Comparison of ENCODE assay signal across 12 cellular contexts in the genomic region with DNA sequence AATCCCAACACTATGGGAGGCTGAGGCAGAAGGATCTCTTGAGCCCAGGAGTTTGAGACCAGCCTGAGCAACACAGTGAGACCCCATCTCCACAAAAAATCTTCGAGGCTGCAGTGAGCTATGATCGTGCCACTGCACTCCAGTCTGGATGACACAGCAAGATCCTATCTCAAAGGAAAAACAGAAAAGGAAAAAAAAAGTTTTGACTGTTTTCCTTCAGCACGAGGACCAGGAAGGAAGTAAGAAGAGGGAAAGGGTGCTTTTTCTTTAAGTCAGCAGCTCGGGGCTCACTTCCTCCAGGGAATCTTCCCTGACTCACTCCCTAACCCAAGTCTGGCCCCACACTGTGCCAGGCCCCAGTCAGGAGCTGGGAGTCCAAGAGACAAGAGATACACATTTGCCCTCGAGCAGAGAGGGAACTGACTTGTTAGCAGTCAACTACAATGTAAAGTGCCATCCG. TPM values are rescaled to one million over a fixed set of nuclear protein-coding genes. Genes with fewer than 3 reads are reported as not detected.
DNase-seq lines count a peak whose midpoint lies in the region; ATAC-seq, FAIRE-seq and TF ChIP-seq lines count a peak whose summit lies in the region.
"Had no signal": no experiment of that assay in that cellular context is flagged by ENCODE, and none has a peak within 500 bp of the region (broad histone marks: within the 10 kb centered on the region; RNA-seq: fewer than 3 reads in every experiment).

No MANE protein-coding gene starts in this region.

- H3K56ac ChIP-seq in H1 (replicated peaks; ENCODE audit: insufficient read length, low read depth, low read length) = no peak overlapping the region

- peaks cover 0 to 61% (median 10%) of the 10 kb centered on the region in 11 experiments; a peak in 9 of 22 replicates for H4K20me1 ChIP-seq in BLaER1 treated with 17β-estradiol and CSF1 and Interleukin-3, amounts not matched to agents 10 nM and 100 nM
- no peaks in the 10 kb centered on the region for H4K20me1 ChIP-seq in H1 (replicated peaks in 1 of 2; ENCODE audit: control insufficient read depth in 1 of 2, insufficient read depth in 2 of 2, low read length in 2 of 2)

- no peak overlapping the region for H2BK120ac ChIP-seq in H1 (replicated peaks; ENCODE audit: low read depth, low read length)

- H3K14ac ChIP-seq in H1 (ENCODE audit: insufficient read length) = no peak overlapping the region

- H3K4ac ChIP-seq in H1 (replicated peaks; ENCODE audit: insufficient read length, low read depth, low read length) = no peak overlapping the region

- DNase-seq in NCI-H226 (peak; percentile 90), H1 (ENCODE audit: low read depth in 1 of 2, low spot score in 2 of 2) (no peak), myocyte (ENCODE audit: low read depth) (peak; percentile 32)
- DNase-seq in stimulated activated CD4-positive, alpha-beta T cell treated with anti-CD3 and anti-CD28 coated beads, Interleukin-1b, Interleukin-23, amount 100 ng/mL, for 48 hours = no peak
- DNase-seq: KBM-7, uterus, WERI-Rb-1 had no signal

- 89% methylated on average over 6 of the region's 6 CpGs; no CpG with 5 or more reads in 1 of the 2 experiments for WGBS in H1 (ENCODE audit: extremely low coverage in 1 of 2, insufficient coverage in 1 of 2, insufficient read length in 1 of 2, insufficient replicate concordance in 2 of 2, low coverage in 1 of 2, low lambda C conversion rate in 2 of 2, missing lambda C conversion rate in 1 of 2), 2 experiments

- ATAC-seq in GM18909 (IDR thresholded peaks at IDR 0.05; ENCODE audit: poor library complexity, unreplicated experiment) (no peak), GM18907 (IDR thresholded peaks at IDR 0.05; ENCODE audit: unreplicated experiment) (no peak), GM21786 (IDR thresholded peaks at IDR 0.05; ENCODE audit: unreplicated experiment) (no peak)

- no peaks in the 10 kb centered on the region for H3K23me2 ChIP-seq in H1 (ENCODE audit: low read depth, low read length)

- no peak for TF ChIP-seq EP300 in H1 (IDR thresholded peaks at IDR 0.05; ENCODE audit: borderline replicate concordance in 1 of 2, low read depth in 2 of 2, low read length in 2 of 2)

- H3K4me2 ChIP-seq in BLaER1 treated with 17β-estradiol and CSF1 and Interleukin-3, amounts not matched to agents 10 nM and 100 nM = peak overlapping the region; percentile 94 to 100 (median 97)
- H3K4me2 ChIP-seq in H1 (ENCODE audit: insufficient read depth in 1 of 2, low read depth in 2 of 2, low read length in 2 of 2) = no peak overlapping the region

- H3K18ac ChIP-seq in H1 (ENCODE audit: extremely low read depth, low read length) = no peak overlapping the region; the same call in 1 of the 2 replicates

- H2AK5ac ChIP-seq in H1 (ENCODE audit: low read depth, low read length) = no peak overlapping the region

- no peak for FAIRE-seq in H1 (lab: Jason Lieb, UNC)

- peaks cover 90 to 98% (median 97%) of the 10 kb centered on the region in 10 experiments for H3K4me1 ChIP-seq in BLaER1 treated with 17β-estradiol and CSF1 and Interleukin-3, amounts not matched to agents 10 nM and 100 nM
- H3K4me1 ChIP-seq in H1 (replicated peaks in 1 of 4; ENCODE audit: control insufficient read depth in 3 of 4, insufficient read depth in 4 of 4, low read length in 3 of 4) = peaks cover 6 to 30% (median 24%) of the 10 kb centered on the region in 4 experiments
- H3K4me1 ChIP-seq: parathyroid adenoma had no signal

- TF ChIP-seq POLR2A in H1 (IDR thresholded peaks at IDR 0.05; ENCODE audit: control extremely low read depth in 1 of 2, low read depth in 2 of 2, low read length in 2 of 2) = no peak

- no peaks in the 10 kb centered on the region for H3K27me3 ChIP-seq in BLaER1 treated with 17β-estradiol and CSF1 and Interleukin-3, amounts not matched to agents 10 nM and 100 nM
- no peaks in the 10 kb centered on the region for H3K27me3 ChIP-seq in H1 (replicated peaks in 1 of 4; ENCODE audit: control insufficient read depth in 3 of 4, extremely low read depth in 1 of 4, insufficient read depth in 3 of 4, low read length in 3 of 4)
- H3K27me3 ChIP-seq: uterus had no signal

- no peak overlapping the region for H4K8ac ChIP-seq in H1 (ENCODE audit: extremely low read depth, insufficient read depth, low read length)

- no peaks in the 10 kb centered on the region for H3K79me1 ChIP-seq in H1 (ENCODE audit: low read depth, low read length)

- no peak for TF ChIP-seq CTCF in H1 (IDR thresholded peaks at IDR 0.05; ENCODE audit: control extremely low read depth in 1 of 3, insufficient read depth in 1 of 3, low read depth in 1 of 3, low read length in 3 of 3)

- peaks cover 0 to 45% (median 8%) of the 10 kb centered on the region in 11 experiments; a peak in 12 of 22 replicates for H3K36me3 ChIP-seq in BLaER1 treated with 17β-estradiol and CSF1 and Interleukin-3, amounts not matched to agents 10 nM and 100 nM
- H3K36me3 ChIP-seq in H1 (ENCODE audit: control insufficient read depth in 2 of 4, insufficient read depth in 4 of 4, low read length in 3 of 4) = 0 out of 8 replicates have a peak, but pooled peaks cover 0 to 2% (median 0%) of the 10 kb centered on the region in 4 experiments
- H3K36me3 ChIP-seq: uterus, WERI-Rb-1 had no signal

- H2BK20ac ChIP-seq in H1 (ENCODE audit: low read length) = no peak overlapping the region; the same call in 1 of the 2 replicates

- H2BK15ac ChIP-seq in H1 (ENCODE audit: low read length) = 0 out of 2 replicates have a peak overlapping the region, but pooled peaks have one; percentile 25

- peak overlapping the region; percentile 63 to 98 (median 94); a peak in 21 of 22 replicates for H3K27ac ChIP-seq in BLaER1 treated with 17β-estradiol and CSF1 and Interleukin-3, amounts not matched to agents 10 nM and 100 nM
- no peak overlapping the region for H3K27ac ChIP-seq in H1 (ENCODE audit: low read depth, low read length)
- H3K27ac ChIP-seq: parathyroid adenoma, WERI-Rb-1 had no signal

- H3K4me3 ChIP-seq in BLaER1 treated with 17β-estradiol and CSF1 and Interleukin-3, amounts not matched to agents 10 nM and 100 nM = peak overlapping the region in 1 of 10 experiments; percentile 5; a peak in 2 of 20 replicates
- H3K4me3 ChIP-seq in H1 (ENCODE audit: extremely low read depth in 1 of 4, insufficient read depth in 2 of 4, low read depth in 3 of 4, low read length in 4 of 4) = no peak overlapping the region
- H3K4me3 ChIP-seq: uterus had no signal

- H2BK12ac ChIP-seq in H1 (ENCODE audit: low read depth, low read length) = no peak overlapping the region

- TF ChIP-seq RAD21 in H1 (IDR thresholded peaks at IDR 0.05 in 1 of 2, conservative IDR thresholded peaks at IDR 0.05 in 1 of 2; ENCODE audit: low read depth in 2 of 2, low read length in 2 of 2) = no peak

- H3K9ac ChIP-seq in BLaER1 treated with 17β-estradiol and CSF1 and Interleukin-3, amounts not matched to agents 10 nM and 100 nM = peak overlapping the region; percentile 53 to 92 (median 83); a peak in 17 of 22 replicates
- no peak overlapping the region for H3K9ac ChIP-seq in H1 (replicated peaks in 1 of 4; ENCODE audit: extremely low read depth in 1 of 4, low read depth in 3 of 4, low read length in 3 of 4)
- H3K9ac ChIP-seq: parathyroid adenoma had no signal

- H3K9me3 ChIP-seq in BLaER1 treated with 17β-estradiol and CSF1 and Interleukin-3, amounts not matched to agents 10 nM and 100 nM (replicated peaks in 1 of 11) = no peaks in the 10 kb centered on the region
- H3K9me3 ChIP-seq in H1 (ENCODE audit: insufficient read depth in 2 of 2, low read depth in 1 of 2, low read length in 1 of 2) = no peaks in the 10 kb centered on the region
- H3K9me3 ChIP-seq: uterus had no signal

- CTCF ChIA-PET in H1 (lab: Charles Lee; ENCODE audit: partially characterized antibody) = interaction anchor here (1.0 to 4.9 kb wide), 6 partner anchors 8 to 57 kb away, joined by 3 to 40 read pairs (median 3); no protein-coding TSS in a partner anchor

- no peak overlapping the region for H4K5ac ChIP-seq in H1 (ENCODE audit: insufficient read length, low read depth, low read length)

- H3K79me2 ChIP-seq in H1 (ENCODE audit: control insufficient read depth in 1 of 2, insufficient read depth in 2 of 2, low read length in 2 of 2) = no peaks in the 10 kb centered on the region
- H3K79me2 ChIP-seq: parathyroid adenoma had no signal

- H4K91ac ChIP-seq in H1 (replicated peaks; ENCODE audit: insufficient read length, low read length) = no peak overlapping the region

- H2AFZ ChIP-seq in H1 (ENCODE audit: low read length) = no peak overlapping the region
- H2AFZ ChIP-seq: parathyroid adenoma had no signal

- no peak overlapping the region for H3K23ac ChIP-seq in H1 (ENCODE audit: insufficient read length)

- H2BK5ac ChIP-seq in H1 (ENCODE audit: low read depth, low read length) = no peak overlapping the region

- POLR2A ChIA-PET in H1 (lab: Charles Lee; ENCODE audit: partially characterized antibody) = interaction anchor here (1.3 to 8.8 kb wide), 3 partner anchors 9 to 64 kb away, joined by 4 to 72 read pairs (median 5); a partner anchor contains a TSS

TF ChIP-seq in H1, 55 proteins besides CTCF, POLR2A, EP300 and RAD21 (continues in another document):
- TF ChIP-seq TAF7 (optimal IDR thresholded peaks at IDR 0.05; ENCODE audit: borderline replicate concordance, low read depth, low read length) = no peak
- no peak for TF ChIP-seq KDM4A (IDR thresholded peaks at IDR 0.05; ENCODE audit: low read depth, low read length, severe bottlenecking)
- no peak for TF ChIP-seq SIX5 (IDR thresholded peaks at IDR 0.05; ENCODE audit: low read depth, low read length)
- no peak for TF ChIP-seq POLR2AphosphoS5 (IDR thresholded peaks at IDR 0.05; ENCODE audit: low read depth, low read length)
- TF ChIP-seq YY1 (IDR thresholded peaks at IDR 0.05; ENCODE audit: low read depth, low read length) = no peak
- no peak for TF ChIP-seq CREB1 (IDR thresholded peaks at IDR 0.05)
- TF ChIP-seq ZNF274 (IDR thresholded peaks at IDR 0.05; ENCODE audit: borderline replicate concordance, extremely low read depth, low read length) = no peak
- TF ChIP-seq POU5F1 (IDR thresholded peaks at IDR 0.05; ENCODE audit: low read depth, low read length) = no peak
- TF ChIP-seq TEAD4 (IDR thresholded peaks at IDR 0.05; ENCODE audit: low read depth, low read length) = no peak
- no peak for TF ChIP-seq ASH2L (IDR thresholded peaks at IDR 0.05; ENCODE audit: low read length)
- no peak for TF ChIP-seq SRF (IDR thresholded peaks at IDR 0.05; ENCODE audit: low read depth, low read length)

RNA-seq across cellular contexts. Expression of a gene that starts 14.2 kb away (rescaled TPM):
- total RNA-seq in H1 (2021; fragmentation: NEBNext Ultra II Directional; extraction: Animal tissue kit (Norgen Biotek cat#: 25700)) = 24.1 and 31.8 TPM in 2 replicates
- 9.4 and 12.4 TPM in 2 replicates for polyA plus RNA-seq in H1 (2011; rRNA removed)
- polyA plus RNA-seq in H1 (2011; cell fraction: cytosol; rRNA removed) = 14.0 TPM
- polyA plus RNA-seq in H1 (2011; cell fraction: nucleus; rRNA removed) = 16.7 TPM
- 8.9 to 11.1 TPM (median 10.3 TPM) in 4 replicates for polyA plus RNA-seq in H1 (2012, experiment 1 of 2)
- polyA plus RNA-seq in H1 (2012, experiment 2 of 2) = 7.6 TPM
- 26.6 TPM for polyA plus RNA-seq in H1 (2013, experiment 1 of 2)
- 27.4 TPM for polyA plus RNA-seq in H1 (2013, experiment 2 of 2)
- polyA minus RNA-seq in H1 (2011; rRNA and poly(A)+ RNA removed) = 37.7 and 39.1 TPM in 2 replicates
- polyA minus RNA-seq in H1 (2011; cell fraction: cytosol; rRNA and poly(A)+ RNA removed) = 16.1 TPM
- polyA minus RNA-seq in H1 (2011; cell fraction: nucleus; rRNA and poly(A)+ RNA removed) = 27.9 TPM
- total RNA-seq in myocyte = 17.2 and 23.0 TPM in 2 replicates
- polyA plus RNA-seq in myocyte (2012) = 20.9 TPM

Comparison
In these comparisons a context has a peak if more than half of its experiments do, and no peak if none do; other contexts are left out.
1. H3K4me2 ChIP-seq: peak in BLaER1 treated with 17β-estradiol and CSF1 and Interleukin-3, amounts not matched to agents 10 nM and 100 nM (11 of 11); none in H1 (0 of 2).
2. H3K9ac ChIP-seq: peak in BLaER1 treated with 17β-estradiol and CSF1 and Interleukin-3, amounts not matched to agents 10 nM and 100 nM (11 of 11); none in H1 (0 of 4).
3. DNase-seq: peak in NCI-H226 (single experiment) and myocyte (single experiment); none in H1 (0 of 2) and stimulated activated CD4-positive, alpha-beta T cell treated with anti-CD3 and anti-CD28 coated beads, Interleukin-1b, Interleukin-23, amount 100 ng/mL, for 48 hours (single experiment).